Comparison of ENCODE assay signal across 18 cellular contexts in genomic region chr2:43152186-43152585, GRCh38.
DNase-seq lines count a peak whose midpoint lies in the region; ATAC-seq, FAIRE-seq and TF ChIP-seq lines count a peak whose summit lies in the region.
"Had no signal": no experiment of that assay in that cellular context is flagged by ENCODE, and none has a peak within 500 bp of the region (broad histone marks: within the 10 kb centered on the region; RNA-seq: fewer than 3 reads in every experiment).

No MANE protein-coding gene starts in this region.

- H3K9me3 ChIP-seq in heart left ventricle: no peaks in the 10 kb centered on the region
- H3K9me3 ChIP-seq in right atrium auricular region: no peaks in the 10 kb centered on the region
- H3K9me3 ChIP-seq in thyroid gland: no peaks in the 10 kb centered on the region

- no peaks in the 10 kb centered on the region for H3K27me3 ChIP-seq in heart left ventricle
- no peaks in the 10 kb centered on the region for H3K27me3 ChIP-seq in right atrium auricular region
- no peaks in the 10 kb centered on the region for H3K27me3 ChIP-seq in thyroid gland

- H3K36me3 ChIP-seq in heart left ventricle: no peaks in the 10 kb centered on the region
- no peaks in the 10 kb centered on the region for H3K36me3 ChIP-seq in right atrium auricular region
- no peaks in the 10 kb centered on the region for H3K36me3 ChIP-seq in thyroid gland

- TF ChIP-seq CTCF in heart left ventricle (IDR thresholded peaks at IDR 0.05): no peak
- TF ChIP-seq CTCF in right atrium auricular region (IDR thresholded peaks at IDR 0.05): no peak
- peak in 1 of 6 experiments; percentile 13 for TF ChIP-seq CTCF in thyroid gland (IDR thresholded peaks at IDR 0.05)

- H3K4me3 ChIP-seq in heart left ventricle: no peak overlapping the region
- H3K4me3 ChIP-seq in right atrium auricular region: no peak overlapping the region
- H3K4me3 ChIP-seq in thyroid gland (replicated peaks in 1 of 3): no peak overlapping the region

- TF ChIP-seq POLR2A in heart left ventricle (IDR thresholded peaks at IDR 0.05): no peak
- TF ChIP-seq POLR2A in thyroid gland (IDR thresholded peaks at IDR 0.05): peak in 1 of 2 donors; percentile 8
- no peak for TF ChIP-seq POLR2A in H54 (IDR thresholded peaks at IDR 0.05; ENCODE audit: low read depth, low read length)

- no peak for DNase-seq in Right ventricle myocardium superior
- no peak for DNase-seq in heart left ventricle
- peak; percentile 61 for DNase-seq in NCI-H2227 treated with DMSO at 0.1 percent for 48 hours (lab: John Stamatoyannopoulos, UW)
- no peak for DNase-seq in right atrium auricular region (ENCODE audit: low spot score)
- DNase-seq in thyroid gland: peak; percentile 94
- DNase-seq in iPS-NIHi7 (ENCODE audit: extremely low spot score): no peak
- no peak for DNase-seq in epidermal melanocyte (ENCODE audit: insufficient read length, low spot score)
- DNase-seq in H54 (ENCODE audit: insufficient read length, low spot score): no peak
- DNase-seq: activated CD4-positive, alpha-beta T cell treated with anti-CD3 and anti-CD28 coated beads for 4 hours; aorta; head of caudate nucleus; KBM-7; NCI-H1092 treated with DMSO at 0.1 percent for 48 hours; NCI-H526 treated with DMSO at 0.1 percent for 48 hours; T-helper 2 cell had no signal

- ATAC-seq in Right ventricle myocardium superior (ENCODE audit: poor library complexity) (peak; percentile 31), heart left ventricle (no peak)

- intact Hi-C loops in Right ventricle myocardium superior (cut with DNase I): no loop called here
- intact Hi-C loops in heart left ventricle (cut with DNase I): loop anchor here in 3 of 10 donors (5.0 to 10.0 kb wide), 2 partner anchors 55 to 63 kb away; no protein-coding TSS in a partner anchor
- intact Hi-C loops in thyroid gland (cut with DNase I): no loop called here

- H3K27ac ChIP-seq in heart left ventricle (peak overlapping the region in 3 of 12 donors; percentile 24 to 41 (median 31)), right atrium auricular region (peak overlapping the region; percentile 35 to 65), thyroid gland (peak overlapping the region; percentile 69 to 75 (median 73))
- H3K27ac ChIP-seq: C4-2B had no signal

- 72 to 77% (median 74%) methylated on average over 8 of the region's 8 CpGs for WGBS in heart left ventricle, 4 donors
- 29 to 33% methylated on average over 8 of the region's 8 CpGs for WGBS in thyroid gland, 2 donors

- peaks cover 0 to 16% (median 8%) of the 10 kb centered on the region in 12 donors for H3K4me1 ChIP-seq in heart left ventricle
- H3K4me1 ChIP-seq in right atrium auricular region: peaks cover 0 to 21% of the 10 kb centered on the region in 2 donors
- peaks cover 19 to 30% of the 10 kb centered on the region in 2 donors for H3K4me1 ChIP-seq in thyroid gland

- FAIRE-seq in H54 (lab: Jason Lieb, UNC): no peak
- FAIRE-seq: keratinocyte, RCC 7860 had no signal

Comparison
In these comparisons a context has a peak if more than half of its experiments do, and no peak if none do; other contexts are left out.
1. DNase-seq: peak in NCI-H2227 treated with DMSO at 0.1 percent for 48 hours (single experiment) and thyroid gland (2 of 2); none in Right ventricle myocardium superior (single experiment), heart left ventricle (0 of 5), right atrium auricular region (single experiment), iPS-NIHi7 (single experiment), epidermal melanocyte (single experiment) and H54 (single experiment).